1 cellular context compared by ENCODE assay signal in the genomic region with DNA sequence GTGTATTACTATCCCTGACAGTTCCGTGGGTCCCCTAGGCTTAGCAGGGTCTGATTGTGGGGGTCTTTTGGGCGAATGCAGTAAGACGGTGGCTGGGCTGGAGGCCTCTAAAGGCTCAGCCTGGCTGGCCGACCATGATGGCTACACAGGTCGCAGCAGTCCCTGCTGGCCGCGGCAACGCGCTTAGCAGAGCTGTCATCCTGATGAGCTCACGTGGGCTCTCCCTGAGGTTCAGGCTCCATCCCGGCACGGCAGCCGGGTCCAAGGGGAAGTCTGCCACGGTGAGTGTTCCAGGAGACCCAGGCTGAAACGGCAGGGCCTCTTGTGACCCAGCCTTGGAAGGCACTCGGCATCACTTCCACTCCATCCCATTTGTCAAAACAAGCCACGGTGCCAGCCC.
TF ChIP-seq lines count a peak whose summit lies in the region.

No MANE protein-coding gene starts in this region.

TF ChIP-seq in HepG2, 621 proteins besides CTCF, POLR2A, EP300 and RAD21 (continued from another document):
- TF ChIP-seq, protein P1, sequence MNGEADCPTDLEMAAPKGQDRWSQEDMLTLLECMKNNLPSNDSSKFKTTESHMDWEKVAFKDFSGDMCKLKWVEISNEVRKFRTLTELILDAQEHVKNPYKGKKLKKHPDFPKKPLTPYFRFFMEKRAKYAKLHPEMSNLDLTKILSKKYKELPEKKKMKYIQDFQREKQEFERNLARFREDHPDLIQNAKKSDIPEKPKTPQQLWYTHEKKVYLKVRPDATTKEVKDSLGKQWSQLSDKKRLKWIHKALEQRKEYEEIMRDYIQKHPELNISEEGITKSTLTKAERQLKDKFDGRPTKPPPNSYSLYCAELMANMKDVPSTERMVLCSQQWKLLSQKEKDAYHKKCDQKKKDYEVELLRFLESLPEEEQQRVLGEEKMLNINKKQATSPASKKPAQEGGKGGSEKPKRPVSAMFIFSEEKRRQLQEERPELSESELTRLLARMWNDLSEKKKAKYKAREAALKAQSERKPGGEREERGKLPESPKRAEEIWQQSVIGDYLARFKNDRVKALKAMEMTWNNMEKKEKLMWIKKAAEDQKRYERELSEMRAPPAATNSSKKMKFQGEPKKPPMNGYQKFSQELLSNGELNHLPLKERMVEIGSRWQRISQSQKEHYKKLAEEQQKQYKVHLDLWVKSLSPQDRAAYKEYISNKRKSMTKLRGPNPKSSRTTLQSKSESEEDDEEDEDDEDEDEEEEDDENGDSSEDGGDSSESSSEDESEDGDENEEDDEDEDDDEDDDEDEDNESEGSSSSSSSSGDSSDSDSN (CRISPR knock-in tag; IDR thresholded peaks at IDR 0.05), result no peak
- TF ChIP-seq ZBTB38 (CRISPR knock-in tag; IDR thresholded peaks at IDR 0.05) (peak; percentile 79; the same call in 1 of the 2 replicates), ZNF251 (CRISPR knock-in tag; IDR thresholded peaks at IDR 0.05) (no peak), LCORL (IDR thresholded peaks at IDR 0.05) (no peak), LCORL (CRISPR knock-in tag; IDR thresholded peaks at IDR 0.05) (no peak), HIVEP1 (CRISPR knock-in tag; IDR thresholded peaks at IDR 0.05) (no peak; the same call in 1 of the 2 replicates), ZMAT3 (CRISPR knock-in tag; conservative IDR thresholded peaks at IDR 0.05) (no peak), ZNF562 (CRISPR knock-in tag; IDR thresholded peaks at IDR 0.05; ENCODE audit: borderline replicate concordance) (no peak), ZNF615 (CRISPR knock-in tag; IDR thresholded peaks at IDR 0.05; ENCODE audit: borderline replicate concordance) (no peak), FOXK1 (CRISPR knock-in tag; IDR thresholded peaks at IDR 0.05; ENCODE audit: borderline replicate concordance, low read depth) (no peak), ZNF326 (CRISPR knock-in tag; IDR thresholded peaks at IDR 0.05; ENCODE audit: borderline replicate concordance) (no peak)
- TF ChIP-seq, protein P2, sequence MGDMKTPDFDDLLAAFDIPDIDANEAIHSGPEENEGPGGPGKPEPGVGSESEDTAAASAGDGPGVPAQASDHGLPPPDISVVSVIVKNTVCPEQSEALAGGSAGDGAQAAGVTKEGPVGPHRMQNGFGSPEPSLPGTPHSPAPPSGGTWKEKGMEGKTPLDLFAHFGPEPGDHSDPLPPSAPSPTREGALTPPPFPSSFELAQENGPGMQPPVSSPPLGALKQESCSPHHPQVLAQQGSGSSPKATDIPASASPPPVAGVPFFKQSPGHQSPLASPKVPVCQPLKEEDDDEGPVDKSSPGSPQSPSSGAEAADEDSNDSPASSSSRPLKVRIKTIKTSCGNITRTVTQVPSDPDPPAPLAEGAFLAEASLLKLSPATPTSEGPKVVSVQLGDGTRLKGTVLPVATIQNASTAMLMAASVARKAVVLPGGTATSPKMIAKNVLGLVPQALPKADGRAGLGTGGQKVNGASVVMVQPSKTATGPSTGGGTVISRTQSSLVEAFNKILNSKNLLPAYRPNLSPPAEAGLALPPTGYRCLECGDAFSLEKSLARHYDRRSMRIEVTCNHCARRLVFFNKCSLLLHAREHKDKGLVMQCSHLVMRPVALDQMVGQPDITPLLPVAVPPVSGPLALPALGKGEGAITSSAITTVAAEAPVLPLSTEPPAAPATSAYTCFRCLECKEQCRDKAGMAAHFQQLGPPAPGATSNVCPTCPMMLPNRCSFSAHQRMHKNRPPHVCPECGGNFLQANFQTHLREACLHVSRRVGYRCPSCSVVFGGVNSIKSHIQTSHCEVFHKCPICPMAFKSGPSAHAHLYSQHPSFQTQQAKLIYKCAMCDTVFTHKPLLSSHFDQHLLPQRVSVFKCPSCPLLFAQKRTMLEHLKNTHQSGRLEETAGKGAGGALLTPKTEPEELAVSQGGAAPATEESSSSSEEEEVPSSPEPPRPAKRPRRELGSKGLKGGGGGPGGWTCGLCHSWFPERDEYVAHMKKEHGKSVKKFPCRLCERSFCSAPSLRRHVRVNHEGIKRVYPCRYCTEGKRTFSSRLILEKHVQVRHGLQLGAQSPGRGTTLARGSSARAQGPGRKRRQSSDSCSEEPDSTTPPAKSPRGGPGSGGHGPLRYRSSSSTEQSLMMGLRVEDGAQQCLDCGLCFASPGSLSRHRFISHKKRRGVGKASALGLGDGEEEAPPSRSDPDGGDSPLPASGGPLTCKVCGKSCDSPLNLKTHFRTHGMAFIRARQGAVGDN (CRISPR knock-in tag; IDR thresholded peaks at IDR 0.05), result peak; percentile 31; the same call in 1 of the 2 replicates
- TF ChIP-seq, protein P3, sequence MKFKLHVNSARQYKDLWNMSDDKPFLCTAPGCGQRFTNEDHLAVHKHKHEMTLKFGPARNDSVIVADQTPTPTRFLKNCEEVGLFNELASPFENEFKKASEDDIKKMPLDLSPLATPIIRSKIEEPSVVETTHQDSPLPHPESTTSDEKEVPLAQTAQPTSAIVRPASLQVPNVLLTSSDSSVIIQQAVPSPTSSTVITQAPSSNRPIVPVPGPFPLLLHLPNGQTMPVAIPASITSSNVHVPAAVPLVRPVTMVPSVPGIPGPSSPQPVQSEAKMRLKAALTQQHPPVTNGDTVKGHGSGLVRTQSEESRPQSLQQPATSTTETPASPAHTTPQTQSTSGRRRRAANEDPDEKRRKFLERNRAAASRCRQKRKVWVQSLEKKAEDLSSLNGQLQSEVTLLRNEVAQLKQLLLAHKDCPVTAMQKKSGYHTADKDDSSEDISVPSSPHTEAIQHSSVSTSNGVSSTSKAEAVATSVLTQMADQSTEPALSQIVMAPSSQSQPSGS (CRISPR knock-in tag; IDR thresholded peaks at IDR 0.05), result no peak
